21 cellular contexts compared by ENCODE assay signal in genomic region chr9:134299883-134300282, GRCh38. TPM values are rescaled to one million over a fixed set of nuclear protein-coding genes. Genes with fewer than 3 reads are reported as not detected.
DNase-seq lines count a peak whose midpoint lies in the region; ATAC-seq and TF ChIP-seq lines count a peak whose summit lies in the region.
"Had no signal": no experiment of that assay in that cellular context is flagged by ENCODE, and none has a peak within 500 bp of the region (broad histone marks: within the 10 kb centered on the region; RNA-seq: fewer than 3 reads in every experiment).

No MANE protein-coding gene starts in this region.

- no peaks in the 10 kb centered on the region for H3K9me3 ChIP-seq in parathyroid adenoma (ENCODE audit: control insufficient read depth, low read length)
- H3K9me3 ChIP-seq: tibial artery had no signal

- no peaks in the 10 kb centered on the region for H3K79me2 ChIP-seq in parathyroid adenoma

- intact Hi-C loops in left cardiac atrium (cut with DNase I), result no loop called here

- H3K27me3 ChIP-seq in parathyroid adenoma (ENCODE audit: control insufficient read depth, insufficient read depth, low read length), result no peaks in the 10 kb centered on the region

- no peak overlapping the region for H3K9ac ChIP-seq in parathyroid adenoma

- no peak overlapping the region for H3K4me3 ChIP-seq in parathyroid adenoma (ENCODE audit: low read depth, low read length)
- H3K4me3 ChIP-seq: tibial artery had no signal

- peak overlapping the region; percentile 79 for H3K27ac ChIP-seq in parathyroid adenoma
- H3K27ac ChIP-seq: tibial artery had no signal

- peaks cover 15% of the 10 kb centered on the region for H3K4me1 ChIP-seq in parathyroid adenoma
- H3K4me1 ChIP-seq: tibial artery had no signal

- no peak overlapping the region for H3K4me2 ChIP-seq in parathyroid adenoma (ENCODE audit: low read length)

- no peak for TF ChIP-seq CTCF in parathyroid adenoma (IDR thresholded peaks at IDR 0.05)

- peak overlapping the region; percentile 20 for H2AFZ ChIP-seq in parathyroid adenoma

- DNase-seq in DMS79 treated with DMSO at 0.1 percent for 48 hours (lab: John Stamatoyannopoulos, UW) (peak; percentile 68), NCI-H2029 (lab: John Stamatoyannopoulos, UW) (peak; percentile 60), left cardiac atrium (peak; percentile 18)
- DNase-seq: activated CD4-positive, alpha-beta T cell treated with anti-CD3 and anti-CD28 coated beads, Interleukin-2, amount 50 U/mL, for 4 hours; activated CD8-positive, alpha-beta memory T cell treated with anti-CD3 and anti-CD28 coated beads, Interleukin-2, amount 50 U/mL, for 4 hours; effector memory CD4-positive, alpha-beta T cell; HFFc6; NCI-H1092; NCI-H2081 treated with DMSO at 0.1 percent for 48 hours; NCI-H510A treated with DMSO at 0.1 percent for 48 hours; stimulated activated CD4-positive, alpha-beta T cell treated with anti-CD3 and anti-CD28 coated beads, Interleukin-4, amount 100 ng/mL, for 24 hours; stimulated activated naive CD8-positive, alpha-beta T cell treated with anti-CD3 and anti-CD28 coated beads, Interleukin-15, Interleukin-2, amounts not matched to agents 100 U/mL and 50 U/mL, for 24 hours; tibial artery had no signal

- ATAC-seq in left cardiac atrium, result peak; percentile 20 to 62
- no peak for ATAC-seq in HG02571 (IDR thresholded peaks at IDR 0.05; ENCODE audit: unreplicated experiment)
- no peak for ATAC-seq in GM19397 (IDR thresholded peaks at IDR 0.05; ENCODE audit: unreplicated experiment)
- no peak for ATAC-seq in GM21737 (IDR thresholded peaks at IDR 0.05; ENCODE audit: unreplicated experiment)
- ATAC-seq in HG02840 (IDR thresholded peaks at IDR 0.05; ENCODE audit: low FRiP score, unreplicated experiment), result no peak
- ATAC-seq: activated T-helper 17 cell treated with anti-CD3 and anti-CD28 coated beads, Interleukin-2, amount 50 U/mL, for 72 hours; SK-N-SH treated with all-trans-retinoic acid at 6 μM for 48 hours; stimulated activated naive CD8-positive, alpha-beta T cell treated with anti-CD3 and anti-CD28 coated beads, Interleukin-15, Interleukin-2, amounts not matched to agents 100 U/mL and 50 U/mL, for 24 hours; WTC11 had no signal

- no peaks in the 10 kb centered on the region for H3K36me3 ChIP-seq in parathyroid adenoma (ENCODE audit: control insufficient read depth, insufficient read depth, low read length)
- H3K36me3 ChIP-seq: tibial artery had no signal

RNA-seq across cellular contexts. Expression of gene RXRA, which starts 26.4 kb away (rescaled TPM):
- total RNA-seq in left cardiac atrium, result 10 to 100 TPM; 41.6 to 67.7 TPM

Comparison
In these comparisons a context has a peak if more than half of its experiments do, and no peak if none do; other contexts are left out.
1. DNase-seq: peak in every context shown above with its lines; median percentile 68 in DMS79 treated with DMSO at 0.1 percent for 48 hours; 60 in NCI-H2029; 18 in left cardiac atrium.
2. ATAC-seq: peak in left cardiac atrium (2 of 2); none in HG02571 (single experiment), GM19397 (single experiment), GM21737 (single experiment) and HG02840 (single experiment).